ENCODE assay signal across 8 cellular contexts in the genomic region with DNA sequence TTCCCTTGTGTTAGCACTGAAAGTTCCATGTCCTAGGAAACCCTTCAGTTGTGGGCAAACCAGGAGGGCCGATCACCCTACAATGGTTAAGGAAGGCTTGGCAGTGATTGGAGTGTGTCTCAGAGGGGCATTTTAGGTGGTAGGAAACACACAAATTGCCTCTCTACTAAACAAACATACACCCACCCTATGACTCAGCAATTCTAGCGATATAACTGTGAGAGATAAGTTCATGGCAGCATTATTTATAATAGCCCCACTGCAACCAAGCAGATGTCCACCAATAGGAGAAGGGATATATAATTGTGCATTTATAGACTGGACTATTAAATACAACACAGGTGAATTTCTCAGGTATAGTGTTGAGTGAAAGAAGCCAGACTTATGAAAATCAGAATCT.
"Had no signal": no experiment of that assay in that cellular context is flagged by ENCODE, and none has a peak within 500 bp of the region (broad histone marks: within the 10 kb centered on the region; RNA-seq: fewer than 3 reads in every experiment).

No MANE protein-coding gene starts in this region.

- H3K4me1 Mint-ChIP-seq: H9 had no signal

- H3K27ac ChIP-seq: GM23248, KMS-11 had no signal

- FAIRE-seq: H54, HTR-8/SVneo had no signal

- H3K4me3 ChIP-seq: GM23248 had no signal

- H3K4me3 Mint-ChIP-seq: H9 had no signal

- H3K4me2 ChIP-seq: KMS-11 had no signal

- H3K9ac ChIP-seq: GM23248, KMS-11 had no signal

- H2AFZ ChIP-seq: GM23248 had no signal

- DNase-seq: GM23248, H9, HCEC 1CT, Karpas-422, KBM-7 had no signal
